8 cellular contexts compared by ENCODE assay signal in genomic region chr4:121696140-121696640, GRCh38. TPM values are rescaled to one million over a fixed set of nuclear protein-coding genes. Genes with fewer than 3 reads are reported as not detected.
DNase-seq lines count a peak whose midpoint lies in the region; ATAC-seq and TF ChIP-seq lines count a peak whose summit lies in the region.

No MANE protein-coding gene starts in this region.

- ATAC-seq in CD4-positive, CD25-positive, alpha-beta regulatory T cell (ENCODE audit: low read depth in 2 of 2) = peak; percentile 23 to 31
- ATAC-seq in GM21515 (IDR thresholded peaks at IDR 0.05; ENCODE audit: unreplicated experiment) (peak; percentile 24), activated B cell treated with CpG ODN at 0.5 μM for 24 hours (ENCODE audit: low read depth) (peak; percentile 15)
- ATAC-seq in central memory CD8-positive, alpha-beta T cell (replicated peaks; ENCODE audit: extremely low read depth, poor library complexity, severe bottlenecking) = peak; percentile 20

- H3K4me3 ChIP-seq in CD4-positive, CD25-positive, alpha-beta regulatory T cell (ENCODE audit: low read depth, low read length) = peak overlapping the region; percentile 86
- H3K4me3 ChIP-seq in kidney epithelial cell (ENCODE audit: low read depth, low read length) = peak overlapping the region; percentile 70

- H3K27me3 ChIP-seq in CD4-positive, CD25-positive, alpha-beta regulatory T cell (ENCODE audit: control insufficient read depth, insufficient read depth, low read length) = no peaks in the 10 kb centered on the region
- H3K27me3 ChIP-seq in kidney epithelial cell (ENCODE audit: control insufficient read depth, insufficient read depth, low read length) = no peaks in the 10 kb centered on the region

- H3K36me3 ChIP-seq in CD4-positive, CD25-positive, alpha-beta regulatory T cell (ENCODE audit: control insufficient read depth, insufficient read depth, low read length) = no peaks in the 10 kb centered on the region
- H3K36me3 ChIP-seq in kidney epithelial cell (ENCODE audit: control insufficient read depth, insufficient read depth, low read length) = no peaks in the 10 kb centered on the region

- H3K36me3 Mint-ChIP-seq in CD4-positive, CD25-positive, alpha-beta regulatory T cell = peaks cover 10% of the 10 kb centered on the region
- H3K36me3 Mint-ChIP-seq in activated B cell treated with CpG ODN at 0.5 μM for 24 hours (ENCODE audit: low read depth) = peaks cover 17% of the 10 kb centered on the region
- H3K36me3 Mint-ChIP-seq in central memory CD8-positive, alpha-beta T cell (ENCODE audit: insufficient read depth) = peaks cover 15% of the 10 kb centered on the region

- peak overlapping the region in 2 of 3 donors; percentile 82 to 92 for H3K27ac Mint-ChIP-seq in CD4-positive, CD25-positive, alpha-beta regulatory T cell
- H3K27ac Mint-ChIP-seq in activated B cell treated with CpG ODN at 0.5 μM for 24 hours = peak overlapping the region; percentile 90
- peak overlapping the region; percentile 97 for H3K27ac Mint-ChIP-seq in central memory CD8-positive, alpha-beta T cell (ENCODE audit: low read depth)

- POLR2A ChIA-PET in activated B cell treated with CpG ODN at 0.5 μM for 24 hours (lab: Charles Lee) = interaction anchor here (0.6 to 2.2 kb wide), 4 partner anchors 11 to 163 kb away, joined by 3 to 16 read pairs (median 5); partner anchors contain the start of gene EXOSC9

- no peak for TF ChIP-seq CTCF in activated B cell treated with CpG ODN at 0.5 μM for 24 hours (IDR thresholded peaks at IDR 0.05)
- peak; percentile 39 for TF ChIP-seq CTCF in kidney epithelial cell (IDR thresholded peaks at IDR 0.05; ENCODE audit: insufficient read depth, low read length, poor library complexity, severe bottlenecking)

- CTCF ChIA-PET in activated B cell treated with CpG ODN at 0.5 μM for 24 hours (lab: Charles Lee) = interaction anchor here (0.7 to 0.8 kb wide), 2 partner anchors 11 to 105 kb away, joined by 3 to 4 read pairs; partner anchors contain the start of gene EXOSC9

- intact Hi-C loops in activated B cell treated with CpG ODN at 0.5 μM for 24 hours (cut with micrococcal nuclease) = loop anchor here (1.0 to 5.0 kb wide), 5 partner anchors 105 to 1630 kb away; partner anchors contain the start of genes BBS12, BBS7, BLTP1 and EXOSC9

- H3K4me1 Mint-ChIP-seq in CD4-positive, CD25-positive, alpha-beta regulatory T cell = peaks cover 24 to 49% (median 44%) of the 10 kb centered on the region in 4 donors
- H3K4me1 Mint-ChIP-seq in activated B cell treated with CpG ODN at 0.5 μM for 24 hours = peaks cover 36% of the 10 kb centered on the region
- peaks cover 33% of the 10 kb centered on the region for H3K4me1 Mint-ChIP-seq in central memory CD8-positive, alpha-beta T cell

- no peaks in the 10 kb centered on the region for H3K9me3 ChIP-seq in CD4-positive, CD25-positive, alpha-beta regulatory T cell (ENCODE audit: control insufficient read depth in 2 of 2, low read length in 2 of 2)

- H3K4me1 ChIP-seq in CD4-positive, CD25-positive, alpha-beta regulatory T cell (ENCODE audit: control insufficient read depth, insufficient read depth, low read length, poor library complexity, severe bottlenecking) = peaks cover 22% of the 10 kb centered on the region

- peak overlapping the region; percentile 56 for H3K27ac ChIP-seq in CD4-positive, CD25-positive, alpha-beta regulatory T cell (ENCODE audit: insufficient read depth, low read length, poor library complexity, severe bottlenecking)

- H3K4me3 Mint-ChIP-seq in CD4-positive, CD25-positive, alpha-beta regulatory T cell = peak overlapping the region; percentile 91 to 98 (median 95)
- peak overlapping the region; percentile 94 for H3K4me3 Mint-ChIP-seq in activated B cell treated with CpG ODN at 0.5 μM for 24 hours
- H3K4me3 Mint-ChIP-seq in central memory CD8-positive, alpha-beta T cell = peak overlapping the region; percentile 98

- peaks cover 12% of the 10 kb centered on the region for H3K27me3 Mint-ChIP-seq in CD4-positive, CD25-positive, alpha-beta regulatory T cell
- no peaks in the 10 kb centered on the region for H3K27me3 Mint-ChIP-seq in activated B cell treated with CpG ODN at 0.5 μM for 24 hours
- no peaks in the 10 kb centered on the region for H3K27me3 Mint-ChIP-seq in central memory CD8-positive, alpha-beta T cell

- peak; percentile 28 to 71 (median 44) for DNase-seq in CD4-positive, CD25-positive, alpha-beta regulatory T cell
- DNase-seq in LoVo (ENCODE audit: low spot score) (peak; percentile 43), activated B cell treated with CpG ODN at 0.5 μM for 24 hours (peak; percentile 42), kidney epithelial cell (ENCODE audit: low read depth) (no peak), NCI-H2196 treated with DMSO at 0.1 percent for 48 hours (lab: John Stamatoyannopoulos, UW; ENCODE audit: unreplicated experiment) (no peak)
- DNase-seq in central memory CD8-positive, alpha-beta T cell (ENCODE audit: low spot score in 2 of 2) = peak; percentile 18 to 30
- peak; percentile 12 to 45 for DNase-seq in stimulated activated CD4-positive, alpha-beta T cell treated with anti-CD3 and anti-CD28 coated beads, Interleukin-15, amount 100 ng/mL, for 1 hour (ENCODE audit: low read depth in 1 of 2, low spot score in 1 of 2)

- peaks cover 0 to 2% (median 0%) of the 10 kb centered on the region in 7 donors for H3K9me3 Mint-ChIP-seq in CD4-positive, CD25-positive, alpha-beta regulatory T cell
- H3K9me3 Mint-ChIP-seq in activated B cell treated with CpG ODN at 0.5 μM for 24 hours = no peaks in the 10 kb centered on the region
- no peaks in the 10 kb centered on the region for H3K9me3 Mint-ChIP-seq in central memory CD8-positive, alpha-beta T cell

RNA-seq across cellular contexts. Expression of gene ANXA5, which starts 0.6 kb away (rescaled TPM):
- total RNA-seq in CD4-positive, CD25-positive, alpha-beta regulatory T cell = 125 TPM
- 100 to 1,000 TPM; 224 to 380 (median 302) TPM for polyA plus RNA-seq in CD4-positive, CD25-positive, alpha-beta regulatory T cell
- 86.8 and 89.9 TPM in 2 replicates for total RNA-seq in activated B cell treated with CpG ODN at 0.5 μM for 24 hours
- total RNA-seq in kidney epithelial cell = 334 and 356 TPM in 2 replicates

Comparison
In these comparisons a context has a peak if more than half of its experiments do, and no peak if none do; other contexts are left out.
1. DNase-seq: peak in CD4-positive, CD25-positive, alpha-beta regulatory T cell (3 of 3), LoVo (single experiment), activated B cell treated with CpG ODN at 0.5 μM for 24 hours (single experiment), central memory CD8-positive, alpha-beta T cell (2 of 2) and stimulated activated CD4-positive, alpha-beta T cell treated with anti-CD3 and anti-CD28 coated beads, Interleukin-15, amount 100 ng/mL, for 1 hour (2 of 2); none in kidney epithelial cell (single experiment) and NCI-H2196 treated with DMSO at 0.1 percent for 48 hours (single experiment).
2. Peak in every context shown above with its lines, with median percentiles within 50 percentile points of each other: ATAC-seq, H3K27ac Mint-ChIP-seq and H3K4me3 Mint-ChIP-seq.